Comparison of ENCODE assay signal across 1 cellular context in genomic region chr17:32487460-32488176, GRCh38.
A peak's percentile ranks its signal among the peaks of the same experiment; 100 is the strongest.
TF ChIP-seq lines count a peak whose summit lies in the region.

No MANE protein-coding gene starts in this region.

TF ChIP-seq in A549, 52 proteins besides CTCF, POLR2A, EP300 and RAD21 (continued from another document):
- TF ChIP-seq ELK1 (IDR thresholded peaks at IDR 0.05; ENCODE audit: low read depth, low read length), result no peak
- TF ChIP-seq ZSCAN20 (CRISPR knock-in tag; IDR thresholded peaks at IDR 0.05), result no peak
- peak; percentile 23; the same call in 1 of the 2 replicates for TF ChIP-seq MAX (IDR thresholded peaks at IDR 0.05)
- TF ChIP-seq CEBPB (IDR thresholded peaks at IDR 0.05), result no peak
